Comparison of ENCODE assay signal across 8 cellular contexts in genomic region chr10:43648083-43648391, GRCh38. TPM values are rescaled to one million over a fixed set of nuclear protein-coding genes. Genes with fewer than 3 reads are reported as not detected.
A peak's percentile ranks its signal among the peaks of the same experiment; 100 is the strongest.
DNase-seq lines count a peak whose midpoint lies in the region; ATAC-seq and TF ChIP-seq lines count a peak whose summit lies in the region.

No MANE protein-coding gene starts in this region.

- H3K4me1 Mint-ChIP-seq in activated naive CD4-positive, alpha-beta T cell treated with anti-CD3 and anti-CD28 coated beads, Interleukin-2, amount 50 U/mL, for 24 hours, result peaks cover 29% of the 10 kb centered on the region

- H3K27me3 Mint-ChIP-seq in activated naive CD4-positive, alpha-beta T cell treated with anti-CD3 and anti-CD28 coated beads, Interleukin-2, amount 50 U/mL, for 24 hours, result no peaks in the 10 kb centered on the region

- peak overlapping the region; percentile 77 for H3K27ac ChIP-seq in angular gyrus (ENCODE audit: low read depth, low read length)
- peak overlapping the region; percentile 95 for H3K27ac ChIP-seq in lower lobe of right lung
- H3K27ac ChIP-seq in urinary bladder (ENCODE audit: low read depth), result no peak overlapping the region

- H3K36me3 ChIP-seq in lower lobe of right lung (peaks cover 24% of the 10 kb centered on the region), urinary bladder (ENCODE audit: insufficient read depth) (peaks cover 14% of the 10 kb centered on the region)

- peaks cover 37% of the 10 kb centered on the region for H3K9me3 ChIP-seq in lower lobe of right lung

- no peaks in the 10 kb centered on the region for H3K27me3 ChIP-seq in lower lobe of right lung (ENCODE audit: low read depth)

- WGBS in urinary bladder, result 40% methylated on average over 9 of the region's 9 CpGs

- no peak for TF ChIP-seq POLR2A in GM18505 (IDR thresholded peaks at IDR 0.05; ENCODE audit: borderline replicate concordance, extremely low read depth, insufficient read depth, insufficient read length)

- peak overlapping the region; percentile 94 for H3K4me3 Mint-ChIP-seq in activated naive CD4-positive, alpha-beta T cell treated with anti-CD3 and anti-CD28 coated beads, Interleukin-2, amount 50 U/mL, for 24 hours

- H3K9me3 Mint-ChIP-seq in activated naive CD4-positive, alpha-beta T cell treated with anti-CD3 and anti-CD28 coated beads, Interleukin-2, amount 50 U/mL, for 24 hours, result peaks cover 14% of the 10 kb centered on the region

- ATAC-seq in lower lobe of right lung (no peak), GM18505 (IDR thresholded peaks at IDR 0.05; ENCODE audit: unreplicated experiment) (no peak)

- H3K27ac Mint-ChIP-seq in activated naive CD4-positive, alpha-beta T cell treated with anti-CD3 and anti-CD28 coated beads, Interleukin-2, amount 50 U/mL, for 24 hours, result peak overlapping the region; percentile 95

- no peak for DNase-seq in activated naive CD4-positive, alpha-beta T cell treated with anti-CD3 and anti-CD28 coated beads, Interleukin-2, amount 50 U/mL, for 16 hours
- DNase-seq in lower lobe of right lung (no peak), NCI-H2107 (lab: John Stamatoyannopoulos, UW) (no peak), activated gamma-delta T cell (lab: John Stamatoyannopoulos, UW) (no peak)

- intact Hi-C loops in lower lobe of right lung (cut with DNase I), result no loop called here

- H3K4me3 ChIP-seq in lower lobe of right lung (peak overlapping the region; percentile 89), urinary bladder (ENCODE audit: low read depth, low read length) (peak overlapping the region; percentile 76)

- H3K36me3 Mint-ChIP-seq in activated naive CD4-positive, alpha-beta T cell treated with anti-CD3 and anti-CD28 coated beads, Interleukin-2, amount 50 U/mL, for 24 hours, result peaks cover 36% of the 10 kb centered on the region

- TF ChIP-seq CTCF in lower lobe of right lung (IDR thresholded peaks at IDR 0.05), result no peak

- H3K4me1 ChIP-seq in lower lobe of right lung (peaks cover 15% of the 10 kb centered on the region), urinary bladder (ENCODE audit: insufficient read depth) (no peaks in the 10 kb centered on the region)

RNA-seq across cellular contexts. Expression of gene ZNF32, which starts 0.6 kb away (rescaled TPM):
- 33.2 TPM for total RNA-seq in lower lobe of right lung
- total RNA-seq in urinary bladder, result 37.7 TPM
- 50.9 TPM for polyA plus RNA-seq in urinary bladder

RNA-seq across cellular contexts. Expression of gene ZNF485, which starts 41.8 kb away (rescaled TPM):
- total RNA-seq in lower lobe of right lung (3.5 TPM), urinary bladder (5.2 TPM)
- polyA plus RNA-seq in urinary bladder, result 1.7 TPM
